17 cellular contexts compared by ENCODE assay signal in genomic region chr2:18845854-18846253, GRCh38.
A peak's percentile ranks its signal among the peaks of the same experiment; 100 is the strongest.
DNase-seq lines count a peak whose midpoint lies in the region; ATAC-seq and TF ChIP-seq lines count a peak whose summit lies in the region.
"Had no signal": no experiment of that assay in that cellular context is flagged by ENCODE, and none has a peak within 500 bp of the region (broad histone marks: within the 10 kb centered on the region; RNA-seq: fewer than 3 reads in every experiment).

No MANE protein-coding gene starts in this region.

- intact Hi-C loops in left lung (cut with DNase I), result no loop called here

- no peak overlapping the region for H3K4me3 ChIP-seq in HEK293 (ENCODE audit: low read depth, low read length)
- no peak overlapping the region for H3K4me3 ChIP-seq in adipocyte (ENCODE audit: low read length)
- no peak overlapping the region for H3K4me3 ChIP-seq in left lung
- H3K4me3 ChIP-seq: Peyer's patch had no signal

- no peaks in the 10 kb centered on the region for H3K9me3 ChIP-seq in HEK293 (ENCODE audit: control insufficient read depth, insufficient read depth, low read depth, low read length)
- no peaks in the 10 kb centered on the region for H3K9me3 ChIP-seq in adipocyte (ENCODE audit: control insufficient read depth, low read length)
- no peaks in the 10 kb centered on the region for H3K9me3 ChIP-seq in left lung
- H3K9me3 ChIP-seq: BE2C, Peyer's patch had no signal

- H3K9ac ChIP-seq in adipocyte (ENCODE audit: low read length), result no peak overlapping the region

- H3K36me3 ChIP-seq in HEK293 (ENCODE audit: control insufficient read depth in 2 of 2, insufficient read depth in 1 of 2, low read length in 2 of 2), result no peaks in the 10 kb centered on the region
- no peaks in the 10 kb centered on the region for H3K36me3 ChIP-seq in adipocyte (ENCODE audit: control insufficient read depth, insufficient read depth, low read length, severe bottlenecking)
- no peaks in the 10 kb centered on the region for H3K36me3 ChIP-seq in left lung
- H3K36me3 ChIP-seq: BE2C, Peyer's patch had no signal

- TF ChIP-seq CTCF in HEK293 (tag by site-specific recombination; IDR thresholded peaks at IDR 0.05) (no peak), left lung (IDR thresholded peaks at IDR 0.05) (no peak)

- no peak overlapping the region for H3K27ac ChIP-seq in HEK293 (ENCODE audit: extremely low read depth, low read depth, low read length)
- H3K27ac ChIP-seq in left lung, result no peak overlapping the region
- H3K27ac ChIP-seq: Peyer's patch had no signal

- no peaks in the 10 kb centered on the region for H3K27me3 ChIP-seq in adipocyte (replicated peaks; ENCODE audit: control insufficient read depth, insufficient read depth, low read length)
- H3K27me3 ChIP-seq in left lung, result no peaks in the 10 kb centered on the region
- H3K27me3 ChIP-seq: BE2C, Peyer's patch had no signal

- CTCF ChIA-PET in HEK293 (lab: Yijun Ruan, JAX), result no interaction called here

- ATAC-seq in left lung (peak; percentile 13), GM19328 (IDR thresholded peaks at IDR 0.05; ENCODE audit: unreplicated experiment) (no peak), HG02884 (IDR thresholded peaks at IDR 0.05; ENCODE audit: unreplicated experiment) (no peak)

- H3K4me1 ChIP-seq in HEK293 (ENCODE audit: control insufficient read depth, insufficient read depth, low read length) (no peaks in the 10 kb centered on the region), adipocyte (ENCODE audit: control insufficient read depth, insufficient read depth, low read length) (peaks cover 12% of the 10 kb centered on the region), left lung (no peaks in the 10 kb centered on the region)
- H3K4me1 ChIP-seq: BE2C, Peyer's patch had no signal

- POLR2A ChIA-PET in HEK293 (lab: Yijun Ruan, JAX), result no interaction called here

- DNase-seq in adipocyte (ENCODE audit: low read depth), result peak; percentile 48
- peak; percentile 69 for DNase-seq in fibroblast of the conjunctiva (ENCODE audit: low read depth)
- DNase-seq in left lung, result no peak
- no peak for DNase-seq in activated T-cell treated with anti-CD3 and anti-CD28 coated beads for 4 hours
- DNase-seq: BE2C, EL, GF-D8, KG1, NCI-H1105, NCI-H2029 treated with DMSO at 0.1 percent for 48 hours, NCI-H226, NCI-H510A treated with DMSO at 0.1 percent for 48 hours, NCI-H82, Peyer's patch had no signal

TF ChIP-seq in HEK293, 187 proteins besides CTCF, POLR2A, EP300 and RAD21:
- TF ChIP-seq SCRT2 (tag by site-specific recombination; IDR thresholded peaks at IDR 0.05) (peak; percentile 36; the same call in 1 of the 2 replicates), ZNF654 (tag by site-specific recombination; IDR thresholded peaks at IDR 0.05; ENCODE audit: low read depth) (no peak)

Comparison
In these comparisons a context has a peak if more than half of its experiments do, and no peak if none do; other contexts are left out.
1. DNase-seq: peak in adipocyte (single experiment) and fibroblast of the conjunctiva (single experiment); none in left lung (0 of 2) and activated T-cell treated with anti-CD3 and anti-CD28 coated beads for 4 hours (single experiment).